In the genomic region with DNA sequence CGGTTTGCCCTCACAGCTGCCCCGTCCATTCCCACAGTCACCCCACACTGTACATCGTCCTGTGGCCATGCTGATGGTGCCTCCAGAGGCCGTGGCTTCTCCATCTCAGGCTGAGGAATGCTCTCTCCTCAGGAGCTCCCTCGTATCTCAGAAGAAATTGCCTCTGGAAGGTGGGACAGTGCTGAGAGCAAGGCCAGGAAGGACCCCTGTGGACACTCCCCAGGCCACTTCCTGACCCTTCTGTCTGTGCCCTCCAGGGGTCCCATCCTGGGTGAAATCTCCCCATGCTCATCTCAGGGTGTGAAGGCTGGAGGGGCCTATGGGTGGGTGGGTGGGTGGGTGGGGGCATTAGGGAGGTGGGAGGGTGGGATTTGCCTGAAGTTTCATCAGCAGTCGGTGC, we compare ENCODE assay signal across 19 cellular contexts.
DNase-seq lines count a peak whose midpoint lies in the region; ATAC-seq, FAIRE-seq and TF ChIP-seq lines count a peak whose summit lies in the region.
"Had no signal": no experiment of that assay in that cellular context is flagged by ENCODE, and none has a peak within 500 bp of the region (broad histone marks: within the 10 kb centered on the region; RNA-seq: fewer than 3 reads in every experiment).

No MANE protein-coding gene starts in this region.

- no peak overlapping the region for H4K91ac ChIP-seq in H1 (replicated peaks; ENCODE audit: insufficient read length, low read length)
- no peak overlapping the region for H4K91ac ChIP-seq in neuronal stem cell (ENCODE audit: low read depth, low read length, poor library complexity)

- H3K79me2 ChIP-seq in H1 (ENCODE audit: control insufficient read depth in 1 of 2, insufficient read depth in 2 of 2, low read length in 2 of 2): no peaks in the 10 kb centered on the region

- H3K9ac ChIP-seq in H1 (replicated peaks in 1 of 4; ENCODE audit: extremely low read depth in 1 of 4, low read depth in 3 of 4, low read length in 3 of 4) (no peak overlapping the region), neuronal stem cell (ENCODE audit: low read depth, low read length, poor library complexity) (peak overlapping the region; percentile 24)

- no peak for ATAC-seq in right cardiac atrium

- peaks cover 2% of the 10 kb centered on the region; the same call in 1 of the 2 replicates for H3K23me2 ChIP-seq in H1 (ENCODE audit: low read depth, low read length)

- no peak overlapping the region for H2BK20ac ChIP-seq in H1 (ENCODE audit: low read length)

- no peak overlapping the region for H4K5ac ChIP-seq in H1 (ENCODE audit: insufficient read length, low read depth, low read length)

- H2BK15ac ChIP-seq in H1 (ENCODE audit: low read length) (no peak overlapping the region; the same call in 1 of the 2 replicates), neuronal stem cell (ENCODE audit: low read length) (no peak overlapping the region)

- peak; percentile 26 for DNase-seq in cardiac septum (ENCODE audit: low spot score)
- DNase-seq in right cardiac atrium: no peak
- DNase-seq in H1 (ENCODE audit: low read depth in 1 of 2, low spot score in 2 of 2): no peak
- DNase-seq in neuronal stem cell (ENCODE audit: low spot score): no peak
- no peak for DNase-seq in DMS153 (lab: John Stamatoyannopoulos, UW)
- no peak for DNase-seq in pons (ENCODE audit: low spot score)
- DNase-seq: ACHN; C1 segment of cervical spinal cord; Calu3; CD4-positive, alpha-beta memory T cell; COR-L47; DND-41; GOT3; H7; HCEC 1CT had no signal

- H3K23ac ChIP-seq in H1 (ENCODE audit: insufficient read length): no peak overlapping the region
- no peak overlapping the region for H3K23ac ChIP-seq in neuronal stem cell (ENCODE audit: low read depth, low read length, poor library complexity)

- no peak for TF ChIP-seq POLR2A in H1 (IDR thresholded peaks at IDR 0.05; ENCODE audit: control extremely low read depth in 1 of 2, low read depth in 2 of 2, low read length in 2 of 2)

- CTCF ChIA-PET in H1 (lab: Charles Lee; ENCODE audit: partially characterized antibody): interaction anchor here (1.5 kb wide), 1 partner anchor 176 kb away, joined by 4 read pairs; no protein-coding TSS in a partner anchor

- H3K56ac ChIP-seq in H1 (replicated peaks; ENCODE audit: insufficient read length, low read depth, low read length): no peak overlapping the region

- H3K36me3 ChIP-seq in H1 (ENCODE audit: control insufficient read depth in 2 of 4, insufficient read depth in 4 of 4, low read length in 3 of 4): no peaks in the 10 kb centered on the region
- H3K36me3 ChIP-seq in neuronal stem cell (replicated peaks in 1 of 2; ENCODE audit: control insufficient read depth in 2 of 2, insufficient read depth in 2 of 2, low read length in 2 of 2): no peaks in the 10 kb centered on the region

- intact Hi-C loops in cardiac septum (cut with DNase I): no loop called here
- intact Hi-C loops in right cardiac atrium (cut with DNase I): no loop called here

- no peaks in the 10 kb centered on the region for H3K79me1 ChIP-seq in H1 (ENCODE audit: low read depth, low read length)
- no peaks in the 10 kb centered on the region for H3K79me1 ChIP-seq in neuronal stem cell (ENCODE audit: low read depth, low read length)

- no peak overlapping the region for H3K27ac ChIP-seq in right cardiac atrium (ENCODE audit: low read length)
- no peak overlapping the region for H3K27ac ChIP-seq in H1 (ENCODE audit: low read depth, low read length)
- H3K27ac ChIP-seq in neuronal stem cell (replicated peaks; ENCODE audit: low read length): no peak overlapping the region
- H3K27ac ChIP-seq: 22Rv1 had no signal

- TF ChIP-seq EP300 in H1 (IDR thresholded peaks at IDR 0.05; ENCODE audit: borderline replicate concordance in 1 of 2, low read depth in 2 of 2, low read length in 2 of 2): no peak

- H3K14ac ChIP-seq in H1 (ENCODE audit: insufficient read length) (no peak overlapping the region), neuronal stem cell (ENCODE audit: low read length) (no peak overlapping the region)

- H2AFZ ChIP-seq in H1 (ENCODE audit: low read length) (no peak overlapping the region), neuronal stem cell (ENCODE audit: low read length) (no peak overlapping the region)

- no peak overlapping the region; the same call in 1 of the 2 replicates for H2AK5ac ChIP-seq in H1 (ENCODE audit: low read depth, low read length)
- H2AK5ac ChIP-seq in neuronal stem cell (ENCODE audit: low read depth, low read length): no peak overlapping the region

- no peak for TF ChIP-seq CTCF in H1 (IDR thresholded peaks at IDR 0.05; ENCODE audit: control extremely low read depth in 1 of 3, insufficient read depth in 1 of 3, low read depth in 1 of 3, low read length in 3 of 3)

- POLR2A ChIA-PET in H1 (lab: Charles Lee; ENCODE audit: partially characterized antibody): no interaction called here

- no peaks in the 10 kb centered on the region for H3K9me3 ChIP-seq in right cardiac atrium (ENCODE audit: control insufficient read depth, low read length)
- no peaks in the 10 kb centered on the region for H3K9me3 ChIP-seq in H1 (ENCODE audit: insufficient read depth in 2 of 2, low read depth in 1 of 2, low read length in 1 of 2)
- H3K9me3 ChIP-seq in neuronal stem cell (replicated peaks in 1 of 2; ENCODE audit: control insufficient read depth in 2 of 2, insufficient read depth in 1 of 2, low read depth in 1 of 2, low read length in 2 of 2): no peaks in the 10 kb centered on the region

- H2BK12ac ChIP-seq in H1 (ENCODE audit: low read depth, low read length) (0 out of 2 replicates have a peak overlapping the region, but pooled peaks have one; percentile 50), neuronal stem cell (ENCODE audit: low read length) (no peak overlapping the region)

- no peaks in the 10 kb centered on the region for H3K27me3 ChIP-seq in right cardiac atrium (ENCODE audit: control insufficient read depth, insufficient read depth)
- no peaks in the 10 kb centered on the region for H3K27me3 ChIP-seq in H1 (replicated peaks in 1 of 4; ENCODE audit: control insufficient read depth in 3 of 4, extremely low read depth in 1 of 4, insufficient read depth in 3 of 4, low read length in 3 of 4)
- H3K27me3 ChIP-seq in neuronal stem cell (ENCODE audit: control insufficient read depth in 3 of 3, insufficient read depth in 3 of 3, low read depth in 1 of 3, low read length in 3 of 3): no peaks in the 10 kb centered on the region

- TF ChIP-seq RAD21 in H1 (IDR thresholded peaks at IDR 0.05 in 1 of 2, conservative IDR thresholded peaks at IDR 0.05 in 1 of 2; ENCODE audit: low read depth in 2 of 2, low read length in 2 of 2): no peak

- H4K8ac ChIP-seq in H1 (ENCODE audit: extremely low read depth, insufficient read depth, low read length) (no peak overlapping the region), neuronal stem cell (ENCODE audit: low read depth, low read length) (no peak overlapping the region)

- H3K4me2 ChIP-seq in H1 (ENCODE audit: insufficient read depth in 1 of 2, low read depth in 2 of 2, low read length in 2 of 2) (no peak overlapping the region), neuronal stem cell (ENCODE audit: insufficient read depth, low read length, poor library complexity, severe bottlenecking) (no peak overlapping the region)

- FAIRE-seq in H1 (lab: Jason Lieb, UNC): no peak
- FAIRE-seq: A204.1, G401.6, GM12892 had no signal

- no peaks in the 10 kb centered on the region for H4K20me1 ChIP-seq in H1 (replicated peaks in 1 of 2; ENCODE audit: control insufficient read depth in 1 of 2, insufficient read depth in 2 of 2, low read length in 2 of 2)

- WGBS in right cardiac atrium: 73% methylated on average over 6 of the region's 6 CpGs
- WGBS in H1 (ENCODE audit: extremely low coverage in 1 of 2, insufficient coverage in 1 of 2, insufficient read length in 1 of 2, insufficient replicate concordance in 2 of 2, low coverage in 1 of 2, low lambda C conversion rate in 2 of 2, missing lambda C conversion rate in 1 of 2), 2 experiments: 89% methylated on average over 5 of the region's 6 CpGs; no CpG with 5 or more reads in 1 of the 2 experiments
- whole genome bisulfite sequencing in neuronal stem cell (ENCODE audit: extremely low coverage in 2 of 2, insufficient read length in 2 of 2, insufficient replicate concordance in 1 of 2), 2 donors: no CpG with 5 or more reads among the region's 6 CpGs

- H3K4me1 ChIP-seq in right cardiac atrium (ENCODE audit: control insufficient read depth, insufficient read depth, low read length) (no peaks in the 10 kb centered on the region), H1 (replicated peaks in 1 of 4; ENCODE audit: control insufficient read depth in 3 of 4, insufficient read depth in 4 of 4, low read length in 3 of 4) (peaks cover 0 to 8% (median under 1%) of the 10 kb centered on the region in 4 experiments; a peak in 4 of 7 replicates), neuronal stem cell (ENCODE audit: control insufficient read depth in 2 of 2, insufficient read depth in 1 of 2, low read depth in 1 of 2, low read length in 2 of 2) (peaks cover 0 to 3% of the 10 kb centered on the region in 2 donors)

- no peak overlapping the region for H3K4ac ChIP-seq in H1 (replicated peaks; ENCODE audit: insufficient read length, low read depth, low read length)
- H3K4ac ChIP-seq in neuronal stem cell (ENCODE audit: low read length): peak overlapping the region; percentile 79

- H3K4me3 ChIP-seq in right cardiac atrium (ENCODE audit: low read length) (no peak overlapping the region), H1 (ENCODE audit: extremely low read depth in 1 of 4, insufficient read depth in 2 of 4, low read depth in 3 of 4, low read length in 4 of 4) (no peak overlapping the region), neuronal stem cell (ENCODE audit: low read length in 2 of 2) (no peak overlapping the region)

- H2BK5ac ChIP-seq in H1 (ENCODE audit: low read depth, low read length) (no peak overlapping the region), neuronal stem cell (ENCODE audit: low read length) (no peak overlapping the region)

- no peak overlapping the region; the same call in 1 of the 2 replicates for H3K18ac ChIP-seq in H1 (ENCODE audit: extremely low read depth, low read length)
- H3K18ac ChIP-seq in neuronal stem cell (ENCODE audit: low read length): no peak overlapping the region

- no peak overlapping the region for H2BK120ac ChIP-seq in H1 (replicated peaks; ENCODE audit: low read depth, low read length)
- no peak overlapping the region for H2BK120ac ChIP-seq in neuronal stem cell (ENCODE audit: low read depth, low read length)

TF ChIP-seq in H1, 55 proteins besides CTCF, POLR2A, EP300 and RAD21 (continues in another document):
- no peak for TF ChIP-seq JUND (IDR thresholded peaks at IDR 0.05; ENCODE audit: low read length)
- TF ChIP-seq TCF12 (IDR thresholded peaks at IDR 0.05; ENCODE audit: low read depth, low read length): no peak
- TF ChIP-seq FOSL1 (IDR thresholded peaks at IDR 0.05; ENCODE audit: insufficient read depth, low read depth, low read length): no peak
- TF ChIP-seq, protein P1, sequence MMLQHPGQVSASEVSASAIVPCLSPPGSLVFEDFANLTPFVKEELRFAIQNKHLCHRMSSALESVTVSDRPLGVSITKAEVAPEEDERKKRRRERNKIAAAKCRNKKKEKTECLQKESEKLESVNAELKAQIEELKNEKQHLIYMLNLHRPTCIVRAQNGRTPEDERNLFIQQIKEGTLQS (IDR thresholded peaks at IDR 0.05; ENCODE audit: insufficient read depth, low read depth, low read length): no peak
- TF ChIP-seq BCL11A (IDR thresholded peaks at IDR 0.05; ENCODE audit: low read depth in 2 of 2, low read length in 2 of 2): no peak
- TF ChIP-seq RXRA (IDR thresholded peaks at IDR 0.05; ENCODE audit: insufficient read depth, low read depth, low read length): no peak
